In genomic region chr12:19669793-19670192, GRCh38 we compare ENCODE assay signal across 28 cellular contexts.
A peak's percentile ranks its signal among the peaks of the same experiment; 100 is the strongest.
DNase-seq lines count a peak whose midpoint lies in the region; ATAC-seq, FAIRE-seq and TF ChIP-seq lines count a peak whose summit lies in the region.
"Had no signal": no experiment of that assay in that cellular context is flagged by ENCODE, and none has a peak within 500 bp of the region (broad histone marks: within the 10 kb centered on the region; RNA-seq: fewer than 3 reads in every experiment).

No MANE protein-coding gene starts in this region.

- DNase-seq in EH (ENCODE audit: low read depth) (peak; percentile 35), bronchial epithelial cell (ENCODE audit: low read depth) (peak; percentile 59), keratinocyte (ENCODE audit: low read depth, low spot score) (no peak), pancreas (no peak), GM03348 (ENCODE audit: low spot score) (no peak), body of pancreas (no peak)
- DNase-seq: 8988T; ACHN; BE2C; C1 segment of cervical spinal cord; CD4-positive, alpha-beta memory T cell; CD4-positive, CD25-positive, alpha-beta regulatory T cell; CD8-positive, alpha-beta memory T cell; COR-L47; DMS 273 treated with DMSO at 0.1 percent for 48 hours; DMS153; DMS53; DMS79; DND-41; GF-D8 had no signal

- no peaks in the 10 kb centered on the region for H3K79me2 ChIP-seq in keratinocyte (ENCODE audit: control insufficient read depth, insufficient read depth, low read length)

- dilution Hi-C loops in keratinocyte (cut with MboI; ENCODE audit: extremely low pct_ligation_motif_present, low sequenced_read_pairs): no loop called here

- no peak overlapping the region for H3K9ac ChIP-seq in keratinocyte (ENCODE audit: control insufficient read depth, extremely low read depth, insufficient read depth, low read length)
- H3K9ac ChIP-seq: BLaER1 had no signal

- H3K27ac ChIP-seq in keratinocyte (ENCODE audit: control insufficient read depth, insufficient read depth, low read length) (no peak overlapping the region), pancreas (no peak overlapping the region), body of pancreas (no peak overlapping the region)
- H3K27ac ChIP-seq: BLaER1 had no signal

- no peak for FAIRE-seq in bronchial epithelial cell (lab: Jason Lieb, UNC)
- FAIRE-seq in keratinocyte (lab: Jason Lieb, UNC): peak; percentile 69
- no peak for FAIRE-seq in pancreas (lab: Jason Lieb, UNC)
- FAIRE-seq: A204.1, G401.6, GM12878, GM12892, GM18507 had no signal

- no peaks in the 10 kb centered on the region for H4K20me1 ChIP-seq in keratinocyte (ENCODE audit: control insufficient read depth, extremely low read depth, insufficient read depth, low read length)
- H4K20me1 ChIP-seq: BLaER1 had no signal

- H3K27me3 ChIP-seq in bronchial epithelial cell (ENCODE audit: control insufficient read depth, insufficient read depth, low read length): no peaks in the 10 kb centered on the region
- H3K27me3 ChIP-seq in keratinocyte (ENCODE audit: control insufficient read depth, extremely low read depth, insufficient read depth, low read length): no peaks in the 10 kb centered on the region
- no peaks in the 10 kb centered on the region for H3K27me3 ChIP-seq in pancreas
- no peaks in the 10 kb centered on the region for H3K27me3 ChIP-seq in body of pancreas
- H3K27me3 ChIP-seq: BE2C, BLaER1 had no signal

- peaks cover 2% of the 10 kb centered on the region for H3K4me1 ChIP-seq in keratinocyte (ENCODE audit: control insufficient read depth, extremely low read depth, insufficient read depth, low read length)
- H3K4me1 ChIP-seq in pancreas: no peaks in the 10 kb centered on the region
- no peaks in the 10 kb centered on the region for H3K4me1 ChIP-seq in body of pancreas
- H3K4me1 ChIP-seq: BE2C, BLaER1 had no signal

- H3K9me1 ChIP-seq in keratinocyte (ENCODE audit: control insufficient read depth, extremely low read depth, insufficient read depth, low read length): no peaks in the 10 kb centered on the region

- WGBS in pancreas, 2 donors: 92 to 98% methylated on average over 1 of the region's 1 CpG
- WGBS in body of pancreas, 2 donors: 85 to 88% methylated on average over 1 of the region's 1 CpG

- TF ChIP-seq CTCF in bronchial epithelial cell (IDR thresholded peaks at IDR 0.05; ENCODE audit: insufficient read depth, low read length, severe bottlenecking): no peak
- no peak for TF ChIP-seq CTCF in keratinocyte (optimal IDR thresholded peaks at IDR 0.05 in 1 of 3, IDR thresholded peaks at IDR 0.05 in 1 of 3, conservative IDR thresholded peaks at IDR 0.05 in 1 of 3; ENCODE audit: extremely low read depth in 1 of 3, insufficient read depth in 2 of 3, low read length in 3 of 3)
- TF ChIP-seq CTCF in pancreas (IDR thresholded peaks at IDR 0.05): no peak
- no peak for TF ChIP-seq CTCF in body of pancreas (IDR thresholded peaks at IDR 0.05)

- H2AFZ ChIP-seq in keratinocyte (ENCODE audit: control insufficient read depth, low read length): no peak overlapping the region

- H3K9me3 ChIP-seq in keratinocyte (ENCODE audit: control insufficient read depth, low read depth, low read length): no peaks in the 10 kb centered on the region
- no peaks in the 10 kb centered on the region for H3K9me3 ChIP-seq in pancreas
- H3K9me3 ChIP-seq in body of pancreas: no peaks in the 10 kb centered on the region
- H3K9me3 ChIP-seq: BE2C, BLaER1 had no signal

- no peak for TF ChIP-seq POLR2A in body of pancreas (IDR thresholded peaks at IDR 0.05)

- intact Hi-C loops in pancreas (cut with DNase I) (no loop called here), body of pancreas (cut with DNase I) (no loop called here)

- H3K4me3 ChIP-seq in bronchial epithelial cell (ENCODE audit: low read depth, low read length) (no peak overlapping the region), keratinocyte (ENCODE audit: control insufficient read depth in 2 of 3, extremely low read depth in 1 of 3, insufficient read depth in 2 of 3, low read depth in 1 of 3, low read length in 3 of 3) (no peak overlapping the region), pancreas (no peak overlapping the region), body of pancreas (no peak overlapping the region)
- H3K4me3 ChIP-seq: BLaER1, GM12878 had no signal

- H3K36me3 ChIP-seq in bronchial epithelial cell (ENCODE audit: control insufficient read depth, insufficient read depth, low read length): no peaks in the 10 kb centered on the region
- no peaks in the 10 kb centered on the region for H3K36me3 ChIP-seq in keratinocyte (ENCODE audit: control insufficient read depth in 2 of 2, extremely low read depth in 1 of 2, insufficient read depth in 2 of 2, low read length in 2 of 2)
- H3K36me3 ChIP-seq in pancreas: no peaks in the 10 kb centered on the region
- no peaks in the 10 kb centered on the region for H3K36me3 ChIP-seq in body of pancreas (replicated peaks in 1 of 2; ENCODE audit: insufficient read depth in 1 of 2, low read depth in 2 of 2)
- H3K36me3 ChIP-seq: BE2C, BLaER1 had no signal

- no peak overlapping the region for H3K4me2 ChIP-seq in keratinocyte (ENCODE audit: control insufficient read depth, extremely low read depth, insufficient read depth, low read depth, low read length)
- H3K4me2 ChIP-seq: BLaER1 had no signal

- ATAC-seq in esophagus mucosa: peak; percentile 58
- no peak for ATAC-seq in pancreas
- no peak for ATAC-seq in GM21825 (IDR thresholded peaks at IDR 0.05; ENCODE audit: unreplicated experiment)
- no peak for ATAC-seq in body of pancreas
- ATAC-seq: GM12878 had no signal

Comparison
In these comparisons a context has a peak if more than half of its experiments do, and no peak if none do; other contexts are left out.
1. DNase-seq: peak in EH (single experiment) and bronchial epithelial cell (single experiment); none in keratinocyte (single experiment), pancreas (0 of 6), GM03348 (single experiment) and body of pancreas (0 of 4).